Comparison of ENCODE assay signal across 15 cellular contexts in genomic region chr3:71163216-71163918, GRCh38.
A peak's percentile ranks its signal among the peaks of the same experiment; 100 is the strongest.
DNase-seq lines count a peak whose midpoint lies in the region; ATAC-seq and TF ChIP-seq lines count a peak whose summit lies in the region.
"Had no signal": no experiment of that assay in that cellular context is flagged by ENCODE, and none has a peak within 500 bp of the region (broad histone marks: within the 10 kb centered on the region; RNA-seq: fewer than 3 reads in every experiment).

No MANE protein-coding gene starts in this region.

- ATAC-seq in activated T-helper 17 cell treated with anti-CD3 and anti-CD28 coated beads, Interleukin-2, amount 50 U/mL, for 72 hours (replicated peaks): no peak
- no peak for ATAC-seq in GM18907 (IDR thresholded peaks at IDR 0.05; ENCODE audit: unreplicated experiment)
- ATAC-seq: SK-N-SH treated with all-trans-retinoic acid at 6 μM for 48 hours had no signal

- H3K4me1 Mint-ChIP-seq in activated T-helper 17 cell treated with anti-CD3 and anti-CD28 coated beads, Interleukin-2, amount 50 U/mL, for 72 hours: peaks cover 22% of the 10 kb centered on the region
- H3K4me1 Mint-ChIP-seq in osteocyte (ENCODE audit: unreplicated experiment): peaks cover 49% of the 10 kb centered on the region
- H3K4me1 Mint-ChIP-seq in activated T-helper 2 cell treated with anti-CD3 and anti-CD28 coated beads, Interferon-gamma antibody, Interleukin-2, Interleukin-4, amounts not matched to agents 10 μg/mL and 5 μg/mL and 100 μg/mL, durations not matched to agents 14 hours and 24 hours and 36 hours (ENCODE audit: low read depth): peaks cover 26% of the 10 kb centered on the region

- intact Hi-C loops in activated T-helper 2 cell treated with anti-CD3 and anti-CD28 coated beads, Interferon-gamma antibody, Interleukin-2, Interleukin-4, amounts not matched to agents 10 μg/mL and 5 μg/mL and 100 μg/mL, durations not matched to agents 14 hours and 24 hours and 36 hours (cut with micrococcal nuclease): no loop called here

- H3K27me3 Mint-ChIP-seq in activated T-helper 17 cell treated with anti-CD3 and anti-CD28 coated beads, Interleukin-2, amount 50 U/mL, for 72 hours: no peaks in the 10 kb centered on the region
- H3K27me3 Mint-ChIP-seq in osteocyte (ENCODE audit: unreplicated experiment): no peaks in the 10 kb centered on the region
- H3K27me3 Mint-ChIP-seq in activated T-helper 2 cell treated with anti-CD3 and anti-CD28 coated beads, Interferon-gamma antibody, Interleukin-2, Interleukin-4, amounts not matched to agents 10 μg/mL and 5 μg/mL and 100 μg/mL, durations not matched to agents 14 hours and 24 hours and 36 hours (ENCODE audit: low read depth): no peaks in the 10 kb centered on the region
- H3K27me3 Mint-ChIP-seq: dendritic cell treated with granulocyte-macrophage colony-stimulating factor and Interleukin-4, amounts not matched to agents 40 ng/mL and 50 ng/mL, for 4 days had no signal

- peaks cover 26% of the 10 kb centered on the region for H3K36me3 Mint-ChIP-seq in activated T-helper 17 cell treated with anti-CD3 and anti-CD28 coated beads, Interleukin-2, amount 50 U/mL, for 72 hours (ENCODE audit: low read depth)
- peaks cover 30% of the 10 kb centered on the region for H3K36me3 Mint-ChIP-seq in osteocyte (ENCODE audit: unreplicated experiment)
- H3K36me3 Mint-ChIP-seq in activated T-helper 2 cell treated with anti-CD3 and anti-CD28 coated beads, Interferon-gamma antibody, Interleukin-2, Interleukin-4, amounts not matched to agents 10 μg/mL and 5 μg/mL and 100 μg/mL, durations not matched to agents 14 hours and 24 hours and 36 hours (ENCODE audit: low read depth): peaks cover 51% of the 10 kb centered on the region

- peak overlapping the region; percentile 8 for H3K27ac Mint-ChIP-seq in activated T-helper 17 cell treated with anti-CD3 and anti-CD28 coated beads, Interleukin-2, amount 50 U/mL, for 72 hours
- peak overlapping the region; percentile 80 for H3K27ac Mint-ChIP-seq in osteocyte (ENCODE audit: unreplicated experiment)
- H3K27ac Mint-ChIP-seq in activated T-helper 2 cell treated with anti-CD3 and anti-CD28 coated beads, Interferon-gamma antibody, Interleukin-2, Interleukin-4, amounts not matched to agents 10 μg/mL and 5 μg/mL and 100 μg/mL, durations not matched to agents 14 hours and 24 hours and 36 hours: no peak overlapping the region
- H3K27ac Mint-ChIP-seq: dendritic cell treated with granulocyte-macrophage colony-stimulating factor and Interleukin-4, amounts not matched to agents 40 ng/mL and 50 ng/mL, for 4 days had no signal

- H3K4me3 ChIP-seq in fibroblast of the aortic adventitia (ENCODE audit: low read depth, low read length): no peak overlapping the region
- H3K4me3 ChIP-seq: BLaER1 treated with 17β-estradiol and CSF1 and Interleukin-3, amounts not matched to agents 10 nM and 100 nM; esophagus muscularis mucosa; PC-9 had no signal

- DNase-seq in EH (ENCODE audit: low read depth): peak; percentile 49
- peak; percentile 60 for DNase-seq in fibroblast of the aortic adventitia (ENCODE audit: low read depth)
- DNase-seq in osteocyte (ENCODE audit: extremely low spot score, unreplicated experiment): no peak
- no peak for DNase-seq in GOT3 (lab: John Stamatoyannopoulos, UW)
- DNase-seq in NCI-H187 treated with DMSO at 0.1 percent for 48 hours (lab: John Stamatoyannopoulos, UW): no peak
- no peak for DNase-seq in activated T-helper 2 cell treated with anti-CD3 and anti-CD28 coated beads, Interferon-gamma antibody, Interleukin-2, Interleukin-4, amounts not matched to agents 10 μg/mL and 5 μg/mL and 100 μg/mL, durations not matched to agents 14 hours and 24 hours and 36 hours (ENCODE audit: low spot score)
- DNase-seq: NCI-H2081 treated with DMSO at 0.1 percent for 48 hours, NCI-H526 treated with DMSO at 0.1 percent for 48 hours, PC-9 had no signal

- peaks cover 3% of the 10 kb centered on the region for H3K9me3 Mint-ChIP-seq in activated T-helper 17 cell treated with anti-CD3 and anti-CD28 coated beads, Interleukin-2, amount 50 U/mL, for 72 hours
- H3K9me3 Mint-ChIP-seq in osteocyte (ENCODE audit: unreplicated experiment): peaks cover 4% of the 10 kb centered on the region
- H3K9me3 Mint-ChIP-seq in activated T-helper 2 cell treated with anti-CD3 and anti-CD28 coated beads, Interferon-gamma antibody, Interleukin-2, Interleukin-4, amounts not matched to agents 10 μg/mL and 5 μg/mL and 100 μg/mL, durations not matched to agents 14 hours and 24 hours and 36 hours: peaks cover 15% of the 10 kb centered on the region
- H3K9me3 Mint-ChIP-seq: dendritic cell treated with granulocyte-macrophage colony-stimulating factor and Interleukin-4, amounts not matched to agents 40 ng/mL and 50 ng/mL, for 4 days had no signal

- H3K4me3 Mint-ChIP-seq in activated T-helper 17 cell treated with anti-CD3 and anti-CD28 coated beads, Interleukin-2, amount 50 U/mL, for 72 hours: no peak overlapping the region
- no peak overlapping the region for H3K4me3 Mint-ChIP-seq in osteocyte (ENCODE audit: unreplicated experiment)
- no peak overlapping the region for H3K4me3 Mint-ChIP-seq in activated T-helper 2 cell treated with anti-CD3 and anti-CD28 coated beads, Interferon-gamma antibody, Interleukin-2, Interleukin-4, amounts not matched to agents 10 μg/mL and 5 μg/mL and 100 μg/mL, durations not matched to agents 14 hours and 24 hours and 36 hours (ENCODE audit: low read depth)
- H3K4me3 Mint-ChIP-seq: dendritic cell treated with granulocyte-macrophage colony-stimulating factor and Interleukin-4, amounts not matched to agents 40 ng/mL and 50 ng/mL, for 4 days had no signal

- no peak for TF ChIP-seq CTCF in fibroblast of the aortic adventitia (IDR thresholded peaks at IDR 0.05; ENCODE audit: insufficient read depth, low read length)
- no peak for TF ChIP-seq CTCF in osteocyte (IDR thresholded peaks at IDR 0.05)

Comparison
In these comparisons a context has a peak if more than half of its experiments do, and no peak if none do; other contexts are left out.
1. DNase-seq: peak in EH (single experiment) and fibroblast of the aortic adventitia (single experiment); none in osteocyte (single experiment), GOT3 (single experiment), NCI-H187 treated with DMSO at 0.1 percent for 48 hours (single experiment) and activated T-helper 2 cell treated with anti-CD3 and anti-CD28 coated beads, Interferon-gamma antibody, Interleukin-2, Interleukin-4, amounts not matched to agents 10 μg/mL and 5 μg/mL and 100 μg/mL, durations not matched to agents 14 hours and 24 hours and 36 hours (single experiment).